Comparison of ENCODE assay signal across 21 cellular contexts in the genomic region with DNA sequence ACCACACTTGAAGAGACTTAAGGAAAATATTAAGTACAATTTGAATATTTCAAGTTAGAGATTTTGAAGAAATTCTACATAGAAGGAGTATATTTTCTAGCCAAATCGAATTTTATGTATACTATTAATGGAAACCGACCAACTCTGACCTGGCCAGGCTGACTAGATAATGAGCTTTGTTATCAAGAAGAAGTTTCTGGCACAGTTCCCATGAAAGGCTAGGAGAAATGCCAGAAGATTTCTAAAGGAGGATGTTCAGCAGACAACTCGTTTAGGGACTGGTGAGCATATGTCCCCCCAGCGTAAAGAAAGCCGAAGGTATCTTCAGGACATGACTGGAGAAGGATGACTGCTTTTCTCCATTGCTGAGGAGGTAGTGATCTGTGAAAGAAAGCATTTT.
"Had no signal": no experiment of that assay in that cellular context is flagged by ENCODE, and none has a peak within 500 bp of the region (broad histone marks: within the 10 kb centered on the region; RNA-seq: fewer than 3 reads in every experiment).

No MANE protein-coding gene starts in this region.

- H3K36me3 ChIP-seq: neutrophil, uterus had no signal

- H3K27ac ChIP-seq: gastrocnemius medialis, heart left ventricle, neutrophil, parathyroid adenoma, transverse colon, uterus had no signal

- H3K4me1 ChIP-seq: gastrocnemius medialis, transverse colon, uterus had no signal

- H3K9me3 ChIP-seq: gastrocnemius medialis, neutrophil, transverse colon, uterus had no signal

- DNase-seq: activated B cell treated with CpG ODN at 0.5 μM for 24 hours; activated CD4-positive, alpha-beta memory T cell treated with anti-CD3 and anti-CD28 coated beads, Interleukin-2, amount 10 ng/mL, durations not matched to agents 7 days and 5 days; activated CD4-positive, alpha-beta T cell treated with anti-CD3 and anti-CD28 coated beads for 4 hours; activated CD8-positive, alpha-beta memory T cell treated with anti-CD3 and anti-CD28 coated beads, Interleukin-2, amount 10 ng/mL, durations not matched to agents 7 days and 5 days; activated naive CD4-positive, alpha-beta T cell treated with Interleukin-2 at 50 U/mL for 16 hours; activated naive CD8-positive, alpha-beta T cell treated with anti-CD3 and anti-CD28 coated beads, Interleukin-2, amount 10 ng/mL, durations not matched to agents 7 days and 5 days; activated T-cell treated with anti-CD3 and anti-CD28 coated beads, Interleukin-2, amount 50 U/mL, for 1 hour; anterior cingulate cortex; central memory CD4-positive, alpha-beta T cell; cortex of kidney; gastrocnemius medialis; heart left ventricle; stimulated activated CD4-positive, alpha-beta T cell treated with anti-CD3 and anti-CD28 coated beads, Interleukin-2, amount 100 ng/mL, for 24 hours; stimulated activated naive CD4-positive, alpha-beta T cell treated with Interleukin-2 at 50 U/mL for 16 hours; T-helper 2 cell; transverse colon had no signal

- H3K9ac ChIP-seq: parathyroid adenoma had no signal

- ATAC-seq: activated CD8-positive, alpha-beta memory T cell treated with anti-CD3 and anti-CD28 coated beads, Interleukin-2, amount 10 ng/mL, durations not matched to agents 7 days and 5 days; activated T-helper 17 cell treated with anti-CD3 and anti-CD28 coated beads, Interleukin-2, amount 50 U/mL, for 72 hours; gastrocnemius medialis; heart left ventricle; natural killer cell treated with Interleukin-12 subunit alpha and Interleukin-12 subunit beta and Interleukin-15 and Interleukin-18, amount 100 ng/mL, for 72 hours had no signal

- H3K79me2 ChIP-seq: parathyroid adenoma had no signal

- H3K27me3 ChIP-seq: gastrocnemius medialis, heart left ventricle, neutrophil, transverse colon, uterus had no signal

- H2AFZ ChIP-seq: parathyroid adenoma had no signal

- H3K4me3 ChIP-seq: gastrocnemius medialis, heart left ventricle, transverse colon, uterus had no signal
